In genomic region chr21:42235593-42235992, GRCh38 we compare ENCODE assay signal across 10 cellular contexts. TPM values are rescaled to one million over a fixed set of nuclear protein-coding genes. Genes with fewer than 3 reads are reported as not detected.
A peak's percentile ranks its signal among the peaks of the same experiment; 100 is the strongest.
DNase-seq lines count a peak whose midpoint lies in the region; ATAC-seq and TF ChIP-seq lines count a peak whose summit lies in the region.
"Had no signal": no experiment of that assay in that cellular context is flagged by ENCODE, and none has a peak within 500 bp of the region (broad histone marks: within the 10 kb centered on the region; RNA-seq: fewer than 3 reads in every experiment).

No MANE protein-coding gene starts in this region.

- H3K4me3 ChIP-seq in lower lobe of right lung (peak overlapping the region; percentile 66), testis (no peak overlapping the region)

- 21 to 22% methylated on average over 9 of the region's 9 CpGs for WGBS in testis, 2 donors

- H3K4me1 ChIP-seq in lower lobe of right lung (peaks cover 86% of the 10 kb centered on the region), testis (peaks cover 39% of the 10 kb centered on the region)

- no peak for ATAC-seq in activated T-cell treated with anti-CD3 and anti-CD28 coated beads, Interleukin-2, amount 50 U/mL, for 72 hours (replicated peaks in 1 of 2)
- ATAC-seq in activated naive CD4-positive, alpha-beta T cell treated with anti-CD3 and anti-CD28 coated beads, Interleukin-2, amount 50 U/mL, for 72 hours, result no peak
- no peak for ATAC-seq in lower lobe of right lung

- CTCF ChIA-PET in Calu3 (lab: Charles Lee), result no interaction called here

- H3K36me3 ChIP-seq in lower lobe of right lung (no peaks in the 10 kb centered on the region), testis (ENCODE audit: low read depth, missing control alignments) (no peaks in the 10 kb centered on the region)
- H3K36me3 ChIP-seq: SJSA1 had no signal

- intact Hi-C loops in lower lobe of right lung (cut with DNase I) (no loop called here), testis (cut with DNase I; ENCODE audit: low total_unique reads) (no loop called here), Calu3 (cut with micrococcal nuclease; ENCODE audit: unreplicated experiment) (no loop called here)

- peak overlapping the region; percentile 91 for H3K27ac Mint-ChIP-seq in activated T-cell treated with anti-CD3 and anti-CD28 coated beads, Interleukin-2, amount 50 U/mL, for 72 hours
- peak overlapping the region; percentile 86 to 91 for H3K27ac Mint-ChIP-seq in activated naive CD4-positive, alpha-beta T cell treated with anti-CD3 and anti-CD28 coated beads, Interleukin-2, amount 50 U/mL, for 72 hours
- H3K27ac Mint-ChIP-seq in Calu3 (ENCODE audit: unreplicated experiment), result no peak overlapping the region

- peak overlapping the region; percentile 79 to 84 for H3K4me3 Mint-ChIP-seq in activated T-cell treated with anti-CD3 and anti-CD28 coated beads, Interleukin-2, amount 50 U/mL, for 72 hours
- no peak overlapping the region for H3K4me3 Mint-ChIP-seq in Calu3 (ENCODE audit: low read depth, unreplicated experiment)

- peaks cover 2% of the 10 kb centered on the region in 2 donors for H3K9me3 Mint-ChIP-seq in activated T-cell treated with anti-CD3 and anti-CD28 coated beads, Interleukin-2, amount 50 U/mL, for 72 hours
- no peaks in the 10 kb centered on the region for H3K9me3 Mint-ChIP-seq in activated naive CD4-positive, alpha-beta T cell treated with anti-CD3 and anti-CD28 coated beads, Interleukin-2, amount 50 U/mL, for 72 hours
- no peaks in the 10 kb centered on the region for H3K9me3 Mint-ChIP-seq in Calu3 (ENCODE audit: low read depth, unreplicated experiment)

- no peaks in the 10 kb centered on the region for H3K9me3 ChIP-seq in lower lobe of right lung
- no peaks in the 10 kb centered on the region for H3K9me3 ChIP-seq in testis
- H3K9me3 ChIP-seq: SJSA1 had no signal

- no peak for DNase-seq in activated T-cell treated with anti-CD3 and anti-CD28 coated beads, Interleukin-2, amount 50 U/mL, for 72 hours
- no peak for DNase-seq in activated T-cell treated with anti-CD3 and anti-CD28 coated beads, Interleukin-2, amount 50 U/mL, for 48 hours
- DNase-seq in activated naive CD4-positive, alpha-beta T cell treated with anti-CD3 and anti-CD28 coated beads, Interleukin-2, amount 50 U/mL, for 72 hours (ENCODE audit: low spot score in 2 of 2), result no peak
- DNase-seq in lower lobe of right lung (no peak), testis (peak; percentile 34), Calu3 (no peak), Kasumi-1 (lab: John Stamatoyannopoulos, UW) (no peak), NCI-H226 (no peak)
- DNase-seq: NCI-H1436 treated with DMSO at 0.1 percent for 48 hours had no signal

- BruUV-seq in Calu3 (replicated peaks; lab: Mats Ljungman, UMichigan), result no TSS peak

- peak overlapping the region; percentile 83 for H3K27ac ChIP-seq in lower lobe of right lung
- H3K27ac ChIP-seq in testis, result peak overlapping the region in 1 of 2 donors; percentile 69

- no peak for TF ChIP-seq CTCF in lower lobe of right lung (IDR thresholded peaks at IDR 0.05)
- TF ChIP-seq CTCF in testis (IDR thresholded peaks at IDR 0.05), result no peak
- no peak for TF ChIP-seq CTCF in Calu3 (IDR thresholded peaks at IDR 0.05; ENCODE audit: unreplicated experiment)

- peaks cover 86% of the 10 kb centered on the region for H3K4me1 Mint-ChIP-seq in activated T-cell treated with anti-CD3 and anti-CD28 coated beads, Interleukin-2, amount 50 U/mL, for 72 hours (ENCODE audit: low read depth)
- H3K4me1 Mint-ChIP-seq in Calu3 (ENCODE audit: low read depth, unreplicated experiment), result peaks cover 8% of the 10 kb centered on the region

- no peak for TF ChIP-seq POLR2A in testis (IDR thresholded peaks at IDR 0.05)

- H3K27me3 Mint-ChIP-seq in activated T-cell treated with anti-CD3 and anti-CD28 coated beads, Interleukin-2, amount 50 U/mL, for 72 hours (ENCODE audit: low read depth), result no peaks in the 10 kb centered on the region
- H3K27me3 Mint-ChIP-seq in Calu3 (ENCODE audit: unreplicated experiment), result peaks cover 25% of the 10 kb centered on the region

- H3K36me3 Mint-ChIP-seq in activated T-cell treated with anti-CD3 and anti-CD28 coated beads, Interleukin-2, amount 50 U/mL, for 72 hours (ENCODE audit: insufficient read depth in 2 of 2), result peaks cover 0 to 6% of the 10 kb centered on the region in 2 donors
- peaks cover 5 to 8% of the 10 kb centered on the region in 2 donors for H3K36me3 Mint-ChIP-seq in activated naive CD4-positive, alpha-beta T cell treated with anti-CD3 and anti-CD28 coated beads, Interleukin-2, amount 50 U/mL, for 72 hours
- H3K36me3 Mint-ChIP-seq in Calu3 (ENCODE audit: insufficient read depth, unreplicated experiment), result no peaks in the 10 kb centered on the region

- H3K27me3 ChIP-seq in lower lobe of right lung (ENCODE audit: low read depth) (no peaks in the 10 kb centered on the region), testis (no peaks in the 10 kb centered on the region)
- H3K27me3 ChIP-seq: SJSA1 had no signal

RNA-seq across cellular contexts. Expression of gene ABCG1, which starts 16.7 kb away (rescaled TPM):
- 10 to 100 TPM; 53.1 to 55.5 TPM for total RNA-seq in activated T-cell treated with anti-CD3 and anti-CD28 coated beads, Interleukin-2, amount 50 U/mL, for 72 hours
- total RNA-seq in activated naive CD4-positive, alpha-beta T cell treated with anti-CD3 and anti-CD28 coated beads, Interleukin-2, amount 50 U/mL, for 72 hours, result 10 to 100 TPM; 15.4 to 24.4 TPM
- total RNA-seq in lower lobe of right lung (74.9 TPM), testis (1 to 10 TPM; 4.6 to 5.9 TPM), Calu3 (2022) (0.19 and 0.29 TPM in 2 replicates)
- polyA plus RNA-seq in testis (ENCODE audit: insufficient read depth, low read depth, low replicate concordance), result 5.1 TPM
